In the genomic region with DNA sequence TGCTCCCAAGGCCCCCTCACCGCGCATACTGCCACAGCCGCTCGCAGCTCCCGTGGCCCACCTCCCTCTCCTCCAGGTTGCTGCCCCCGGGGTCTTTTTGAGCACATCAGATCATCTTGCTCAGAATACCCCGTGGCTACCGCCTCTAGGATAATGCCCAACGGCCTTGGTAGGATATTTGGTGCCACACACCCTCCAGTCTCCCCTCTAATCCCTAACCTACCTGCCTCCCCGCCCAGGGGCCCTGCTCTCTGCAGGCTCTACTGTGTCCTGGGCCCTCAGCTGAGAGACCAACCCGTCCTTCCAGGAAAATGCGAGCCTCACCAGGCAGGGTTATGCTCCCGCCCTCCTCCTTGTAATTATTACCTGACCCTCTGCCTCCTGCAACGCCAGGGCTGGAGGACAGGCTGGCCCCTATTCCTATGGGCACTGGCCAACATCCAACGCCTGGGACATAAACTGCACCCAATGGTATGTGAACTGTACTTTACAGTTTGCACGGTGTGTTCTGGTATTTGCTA, we compare ENCODE assay signal across 10 cellular contexts. TPM values are rescaled to one million over a fixed set of nuclear protein-coding genes. Genes with fewer than 3 reads are reported as not detected.
DNase-seq lines count a peak whose midpoint lies in the region; ATAC-seq and TF ChIP-seq lines count a peak whose summit lies in the region.
"Had no signal": no experiment of that assay in that cellular context is flagged by ENCODE, and none has a peak within 500 bp of the region (broad histone marks: within the 10 kb centered on the region; RNA-seq: fewer than 3 reads in every experiment).

No MANE protein-coding gene starts in this region.

- no peak for TF ChIP-seq POLR2A in suprapubic skin (IDR thresholded peaks at IDR 0.05)
- TF ChIP-seq POLR2A in testis (IDR thresholded peaks at IDR 0.05), result no peak

- H3K36me3 Mint-ChIP-seq in activated CD8-positive, alpha-beta memory T cell treated with anti-CD3 and anti-CD28 coated beads, Interleukin-2, amount 10 ng/mL, durations not matched to agents 7 days and 5 days, result peaks cover 2% of the 10 kb centered on the region
- H3K36me3 Mint-ChIP-seq in activated naive CD8-positive, alpha-beta T cell, result no peaks in the 10 kb centered on the region

- H3K36me3 ChIP-seq in suprapubic skin (no peaks in the 10 kb centered on the region), testis (ENCODE audit: low read depth, missing control alignments) (no peaks in the 10 kb centered on the region)

- H3K4me1 ChIP-seq in suprapubic skin, result peaks cover 29% of the 10 kb centered on the region
- H3K4me1 ChIP-seq in testis, result peaks cover 6% of the 10 kb centered on the region

- H3K4me3 ChIP-seq in suprapubic skin (peak overlapping the region; percentile 60), testis (peak overlapping the region in 1 of 2 donors; percentile 77)
- H3K4me3 ChIP-seq: mucosa of descending colon had no signal

- H3K27me3 ChIP-seq in layer of hippocampus (ENCODE audit: control insufficient read depth, insufficient read depth, low read length) (no peaks in the 10 kb centered on the region), suprapubic skin (peaks cover 9% of the 10 kb centered on the region), testis (no peaks in the 10 kb centered on the region)

- H3K4me1 Mint-ChIP-seq in activated CD8-positive, alpha-beta memory T cell treated with anti-CD3 and anti-CD28 coated beads, Interleukin-2, amount 10 ng/mL, durations not matched to agents 7 days and 5 days, result peaks cover 14% of the 10 kb centered on the region
- peaks cover 15% of the 10 kb centered on the region for H3K4me1 Mint-ChIP-seq in activated naive CD8-positive, alpha-beta T cell (ENCODE audit: low read depth)

- H3K27ac ChIP-seq in layer of hippocampus (ENCODE audit: low read depth, low read length) (peak overlapping the region; percentile 85), suprapubic skin (no peak overlapping the region), testis (no peak overlapping the region)

- TF ChIP-seq CTCF in suprapubic skin (IDR thresholded peaks at IDR 0.05) (no peak), testis (IDR thresholded peaks at IDR 0.05) (no peak)

- intact Hi-C loops in testis (cut with DNase I; ENCODE audit: low total_unique reads), result loop anchor here (10.0 kb wide), 1 partner anchor 281 kb away; no protein-coding TSS in a partner anchor

- peak overlapping the region; percentile 80 for H3K4me3 Mint-ChIP-seq in activated CD8-positive, alpha-beta memory T cell treated with anti-CD3 and anti-CD28 coated beads, Interleukin-2, amount 10 ng/mL, durations not matched to agents 7 days and 5 days
- peak overlapping the region; percentile 88 for H3K4me3 Mint-ChIP-seq in activated naive CD8-positive, alpha-beta T cell

- no peak for ATAC-seq in activated CD8-positive, alpha-beta memory T cell treated with anti-CD3 and anti-CD28 coated beads, Interleukin-2, amount 10 ng/mL, durations not matched to agents 7 days and 5 days
- no peak for ATAC-seq in GM18867 (IDR thresholded peaks at IDR 0.05; ENCODE audit: unreplicated experiment)

- no peak for DNase-seq in activated CD8-positive, alpha-beta memory T cell treated with anti-CD3 and anti-CD28 coated beads, Interleukin-2, amount 10 ng/mL, durations not matched to agents 7 days and 5 days
- DNase-seq in activated CD8-positive, alpha-beta memory T cell treated with anti-CD3 and anti-CD28 coated beads, Interleukin-2, amount 50 U/mL, for 48 hours, result no peak
- no peak for DNase-seq in suprapubic skin (ENCODE audit: low spot score in 2 of 2)
- no peak for DNase-seq in testis
- no peak for DNase-seq in activated gamma-delta T cell treated with Interleukin-2 at 50 U/mL for 16 hours
- DNase-seq: NCI-H1048 had no signal

- CTCF ChIA-PET in activated CD8-positive, alpha-beta memory T cell treated with anti-CD3 and anti-CD28 coated beads, Interleukin-2, amount 10 ng/mL, durations not matched to agents 7 days and 5 days (lab: Charles Lee), result interaction anchor here (0.5 to 1.7 kb wide), 3 partner anchors 284 to 1186 kb away, joined by 3 to 8 read pairs (median 3); no protein-coding TSS in a partner anchor

- H3K27me3 Mint-ChIP-seq in activated CD8-positive, alpha-beta memory T cell treated with anti-CD3 and anti-CD28 coated beads, Interleukin-2, amount 10 ng/mL, durations not matched to agents 7 days and 5 days, result peaks cover 61% of the 10 kb centered on the region
- peaks cover 35% of the 10 kb centered on the region for H3K27me3 Mint-ChIP-seq in activated naive CD8-positive, alpha-beta T cell

- TF ChIP-seq EP300 in suprapubic skin (IDR thresholded peaks at IDR 0.05), result no peak

- H3K9me3 Mint-ChIP-seq in activated CD8-positive, alpha-beta memory T cell treated with anti-CD3 and anti-CD28 coated beads, Interleukin-2, amount 10 ng/mL, durations not matched to agents 7 days and 5 days (ENCODE audit: low read depth), result no peaks in the 10 kb centered on the region
- H3K9me3 Mint-ChIP-seq in activated naive CD8-positive, alpha-beta T cell (ENCODE audit: low read depth), result no peaks in the 10 kb centered on the region

- H3K9me3 ChIP-seq in suprapubic skin, result no peaks in the 10 kb centered on the region
- no peaks in the 10 kb centered on the region for H3K9me3 ChIP-seq in testis
- H3K9me3 ChIP-seq: mucosa of descending colon had no signal

- no peak overlapping the region for H3K27ac Mint-ChIP-seq in activated CD8-positive, alpha-beta memory T cell treated with anti-CD3 and anti-CD28 coated beads, Interleukin-2, amount 10 ng/mL, durations not matched to agents 7 days and 5 days
- no peak overlapping the region for H3K27ac Mint-ChIP-seq in activated naive CD8-positive, alpha-beta T cell

- 68% methylated on average over 16 of the region's 16 CpGs for WGBS in suprapubic skin
- WGBS in testis, 2 donors, result 41 to 46% methylated on average over 16 of the region's 16 CpGs

RNA-seq across cellular contexts. Expression of a gene that starts 1.5 kb away (rescaled TPM):
- total RNA-seq in activated CD8-positive, alpha-beta memory T cell treated with anti-CD3 and anti-CD28 coated beads, Interleukin-2, amount 10 ng/mL, durations not matched to agents 7 days and 5 days, result under 1 TPM; 0.41 to 0.59 TPM
- total RNA-seq in suprapubic skin (1 to 10 TPM; 7.0 to 9.4 (median 8.1) TPM), testis (100 to 1,000 TPM in 1 of 2 donors, 10 to 100 TPM in 1; 95.8 to 139 TPM)
- 27.5 TPM for polyA plus RNA-seq in testis (ENCODE audit: insufficient read depth, low read depth, low replicate concordance)

Comparison
In these comparisons a context has a peak if more than half of its experiments do, and no peak if none do; other contexts are left out.
1. RNA of a gene that starts 1.5 kb away (total RNA-seq): 95.8 to 139 TPM in testis; 7.0 to 9.4 TPM in suprapubic skin and 0.41 to 0.59 TPM in activated CD8-positive, alpha-beta memory T cell treated with anti-CD3 and anti-CD28 coated beads, Interleukin-2, amount 10 ng/mL, durations not matched to agents 7 days and 5 days; every median in the first group is over 4 times any median in the second.